9 cellular contexts compared by ENCODE assay signal in the genomic region with DNA sequence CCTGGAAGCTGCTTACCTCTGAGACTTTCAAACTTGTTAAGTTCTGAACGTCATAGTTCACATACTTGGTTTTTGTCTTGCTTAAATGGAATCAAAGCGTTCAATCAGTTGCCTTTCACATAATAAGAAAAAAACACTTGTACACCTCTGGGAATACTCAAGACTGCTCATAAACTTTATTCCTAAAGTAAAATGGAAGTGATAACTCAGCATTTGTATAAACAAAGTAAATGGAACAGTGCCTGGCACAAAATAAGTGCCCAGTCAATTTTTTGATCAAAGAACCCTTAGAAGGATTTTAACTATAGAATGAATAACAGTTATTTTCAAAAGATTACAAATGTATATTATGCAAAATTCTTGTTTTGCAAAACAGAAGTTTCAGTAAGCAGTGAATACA. TPM values are rescaled to one million over a fixed set of nuclear protein-coding genes. Genes with fewer than 3 reads are reported as not detected.
DNase-seq lines count a peak whose midpoint lies in the region; ATAC-seq and TF ChIP-seq lines count a peak whose summit lies in the region.
"Had no signal": no experiment of that assay in that cellular context is flagged by ENCODE, and none has a peak within 500 bp of the region (broad histone marks: within the 10 kb centered on the region; RNA-seq: fewer than 3 reads in every experiment).

No MANE protein-coding gene starts in this region.

- no peak for DNase-seq in GM06990 (ENCODE audit: extremely low read depth, insufficient read length)
- no peak for DNase-seq in fibroblast of lung (ENCODE audit: low read depth in 2 of 2)
- no peak for DNase-seq in psoas muscle
- DNase-seq in NCI-H1436 (lab: John Stamatoyannopoulos, UW) = no peak
- no peak for DNase-seq in stimulated activated CD4-positive, alpha-beta T cell treated with anti-CD3 and anti-CD28 coated beads, Interleukin-2, amount 100 ng/mL, for 48 hours
- DNase-seq: SIG-M5 had no signal

- H3K27me3 ChIP-seq in GM06990 (replicated peaks; ENCODE audit: control insufficient read depth, insufficient read depth, low read length) = no peaks in the 10 kb centered on the region
- H3K27me3 ChIP-seq in SU-DHL-6 (ENCODE audit: low read length) = no peaks in the 10 kb centered on the region
- H3K27me3 ChIP-seq in fibroblast of lung (ENCODE audit: control insufficient read depth, insufficient read depth, low read length) = no peaks in the 10 kb centered on the region
- no peaks in the 10 kb centered on the region for H3K27me3 ChIP-seq in psoas muscle (ENCODE audit: insufficient read depth in 3 of 3, low read length in 2 of 3)

- intact Hi-C loops in psoas muscle (cut with DNase I) = loop anchor here (5.0 kb wide), 2 partner anchors 89 to 239 kb away; a partner anchor contains a TSS

- peak overlapping the region; percentile 75 for H3K4me3 ChIP-seq in GM06990 (replicated peaks; ENCODE audit: low read depth, low read length)
- H3K4me3 ChIP-seq in SU-DHL-6 (ENCODE audit: insufficient read depth, low read length, poor library complexity, severe bottlenecking) = peak overlapping the region; percentile 82
- H3K4me3 ChIP-seq in fibroblast of lung (replicated peaks in 1 of 4; ENCODE audit: control extremely low read depth in 1 of 4, insufficient read depth in 1 of 4, low read depth in 3 of 4, low read length in 4 of 4) = peak overlapping the region; percentile 82 to 98 (median 92)
- H3K4me3 ChIP-seq in psoas muscle = peak overlapping the region; percentile 89

- peaks cover 28% of the 10 kb centered on the region for H3F3A ChIP-seq in SU-DHL-6 (ENCODE audit: insufficient read depth)

- ATAC-seq in psoas muscle (no peak), HG02623 (IDR thresholded peaks at IDR 0.05; ENCODE audit: unreplicated experiment) (no peak), GM19023 (IDR thresholded peaks at IDR 0.05; ENCODE audit: unreplicated experiment) (no peak)

- H3K9ac ChIP-seq in SU-DHL-6 (ENCODE audit: low read length) (peak overlapping the region; percentile 67), fibroblast of lung (ENCODE audit: insufficient read depth, low read length) (peak overlapping the region; percentile 98)

- H4K20me1 ChIP-seq in SU-DHL-6 (ENCODE audit: low read depth, low read length) (peaks cover 18% of the 10 kb centered on the region), fibroblast of lung (ENCODE audit: control insufficient read depth, extremely low read depth, insufficient read depth, low read length) (no peaks in the 10 kb centered on the region)

- no peaks in the 10 kb centered on the region for H3K9me3 ChIP-seq in SU-DHL-6 (ENCODE audit: insufficient read depth, low read length)
- no peaks in the 10 kb centered on the region for H3K9me3 ChIP-seq in fibroblast of lung (ENCODE audit: control insufficient read depth, insufficient read depth, low read depth, low read length)
- no peaks in the 10 kb centered on the region for H3K9me3 ChIP-seq in psoas muscle

- H3K4me1 ChIP-seq in fibroblast of lung (ENCODE audit: control insufficient read depth, extremely low read depth, insufficient read depth, low read length) (no peaks in the 10 kb centered on the region), psoas muscle (peaks cover 48% of the 10 kb centered on the region)

- H3K9me2 ChIP-seq in SU-DHL-6 (replicated peaks; ENCODE audit: insufficient read depth, low read length) = no peaks in the 10 kb centered on the region

- WGBS in psoas muscle, 3 donors = 1 to 7% (median 2%) methylated on average over 2 of the region's 2 CpGs

- TF ChIP-seq CTCF in GM06990 (IDR thresholded peaks at IDR 0.05; ENCODE audit: insufficient read depth, low read length, poor library complexity, severe bottlenecking) (no peak), SU-DHL-6 (IDR thresholded peaks at IDR 0.05; ENCODE audit: insufficient read depth, low read length, poor library complexity, severe bottlenecking) (no peak), fibroblast of lung (conservative IDR thresholded peaks at IDR 0.05 in 1 of 2, IDR thresholded peaks at IDR 0.05 in 1 of 2; ENCODE audit: low read depth in 1 of 2, low read length in 2 of 2) (no peak), psoas muscle (IDR thresholded peaks at IDR 0.05) (no peak)

- peak overlapping the region; percentile 90 for H3K4me2 ChIP-seq in SU-DHL-6 (ENCODE audit: low read depth, low read length, poor library complexity, severe bottlenecking)
- peak overlapping the region; percentile 84 for H3K4me2 ChIP-seq in fibroblast of lung (ENCODE audit: extremely low read depth, insufficient read depth, low read length)

- H2AFZ ChIP-seq in SU-DHL-6 (ENCODE audit: low read depth, low read length, severe bottlenecking) (no peak overlapping the region), fibroblast of lung (ENCODE audit: low read length) (no peak overlapping the region)

- H3K27ac ChIP-seq in SU-DHL-6 (ENCODE audit: low read depth, low read length) (peak overlapping the region; percentile 70; the same call in 1 of the 2 replicates), fibroblast of lung (ENCODE audit: insufficient read depth, low read length) (peak overlapping the region; percentile 98), psoas muscle (peak overlapping the region; percentile 100)

- H3K79me2 ChIP-seq in SU-DHL-6 (ENCODE audit: insufficient read depth, low read length) (peaks cover 63% of the 10 kb centered on the region), fibroblast of lung (ENCODE audit: control insufficient read depth, insufficient read depth, low read length) (peaks cover 59% of the 10 kb centered on the region)

- H3K36me3 ChIP-seq in GM06990 (ENCODE audit: control insufficient read depth, insufficient read depth, low read length) (no peaks in the 10 kb centered on the region; the same call in 1 of the 2 replicates), SU-DHL-6 (ENCODE audit: low read length) (peaks cover 18% of the 10 kb centered on the region; the same call in 1 of the 2 replicates), fibroblast of lung (ENCODE audit: control insufficient read depth, insufficient read depth, low read length) (peaks cover 4% of the 10 kb centered on the region), psoas muscle (ENCODE audit: insufficient read depth in 1 of 2, low read depth in 1 of 2) (peaks cover 0 to 22% of the 10 kb centered on the region in 2 donors)

RNA-seq across cellular contexts. Expression of a gene that starts 1.3 kb away (rescaled TPM):
- total RNA-seq in fibroblast of lung (41.9 and 50.9 TPM in 2 replicates), psoas muscle (10 to 100 TPM; 38.5 to 62.3 (median 54.9) TPM)
- polyA plus RNA-seq in fibroblast of lung (64.5 and 86.1 TPM in 2 replicates), psoas muscle (10 to 100 TPM; 28.6 to 61.4 (median 46.5) TPM)
- 36.0 and 47.7 TPM in 2 replicates for polyA plus RNA-seq in fibroblast of lung (2012)
- polyA minus RNA-seq in fibroblast of lung (ENCODE audit: low replicate concordance) = 9.9 and 14.4 TPM in 2 replicates

RNA-seq across cellular contexts. Expression of a gene that starts 14.2 kb away (rescaled TPM):
- total RNA-seq in fibroblast of lung = 0.83 and 1.0 TPM in 2 replicates
- 0.28 and 0.43 TPM in 2 replicates for polyA plus RNA-seq in fibroblast of lung
- polyA plus RNA-seq in fibroblast of lung (2012) = 0.99 TPM in 1 of 2 replicates, not detected in the other
- not detected in 2 replicates for polyA minus RNA-seq in fibroblast of lung (ENCODE audit: low replicate concordance)
- under 1 TPM in 2 of 4 donors, not detected in 2; 0.27 to 0.30 TPM for total RNA-seq in psoas muscle
- under 1 TPM in 2 of 3 donors, not detected in 1; 0.07 to 0.43 TPM for polyA plus RNA-seq in psoas muscle
